In the genomic region with DNA sequence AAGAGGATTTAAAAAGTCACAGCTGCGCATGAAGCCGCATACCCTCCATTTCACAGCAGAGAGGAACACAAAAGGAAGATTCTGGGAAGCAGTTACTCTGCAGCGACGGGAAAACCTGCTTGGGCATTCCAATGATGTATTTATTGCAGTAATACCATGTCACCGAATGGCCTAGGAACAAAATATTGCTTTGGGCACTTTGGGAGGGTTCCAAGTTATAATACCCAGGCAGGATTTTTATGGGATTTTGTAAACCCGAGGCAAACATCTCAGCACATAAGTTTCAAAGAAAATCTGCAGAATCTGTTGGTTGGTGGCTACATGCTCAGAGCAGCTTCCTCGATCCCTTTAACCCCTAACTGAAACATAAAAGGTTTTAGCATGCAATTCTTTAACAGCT, we compare ENCODE assay signal across 19 cellular contexts.
DNase-seq lines count a peak whose midpoint lies in the region; ATAC-seq and TF ChIP-seq lines count a peak whose summit lies in the region.
"Had no signal": no experiment of that assay in that cellular context is flagged by ENCODE, and none has a peak within 500 bp of the region (broad histone marks: within the 10 kb centered on the region; RNA-seq: fewer than 3 reads in every experiment).

No MANE protein-coding gene starts in this region.

- peaks cover 0 to 67% (median 42%) of the 10 kb centered on the region in 9 donors for H3K4me1 ChIP-seq in heart right ventricle
- H3K4me1 ChIP-seq in mucosa of descending colon (ENCODE audit: low read depth): peaks cover 18% of the 10 kb centered on the region
- H3K4me1 ChIP-seq in psoas muscle: peaks cover 25% of the 10 kb centered on the region
- H3K4me1 ChIP-seq: BLaER1 had no signal

- H3K36me3 ChIP-seq in heart right ventricle: peaks cover 0 to 3% (median 0%) of the 10 kb centered on the region in 9 donors
- no peaks in the 10 kb centered on the region for H3K36me3 ChIP-seq in mucosa of descending colon (ENCODE audit: low read depth)
- no peaks in the 10 kb centered on the region for H3K36me3 ChIP-seq in psoas muscle (ENCODE audit: insufficient read depth in 1 of 2, low read depth in 1 of 2)
- H3K36me3 ChIP-seq: thoracic aorta had no signal

- in situ Hi-C loops in T47D (cut with HindIII; ENCODE audit: low pct_unique_long_range_greater_than_20kb, low sequenced_read_pairs): no loop called here

- no peak overlapping the region for H3K4me3 ChIP-seq in heart right ventricle
- no peak overlapping the region for H3K4me3 ChIP-seq in mucosa of descending colon
- H3K4me3 ChIP-seq in psoas muscle: no peak overlapping the region
- H3K4me3 ChIP-seq: BLaER1, thoracic aorta had no signal

- ATAC-seq in heart right ventricle: no peak
- ATAC-seq in left cardiac atrium: no peak
- ATAC-seq in mucosa of descending colon: peak; percentile 21
- ATAC-seq in psoas muscle: no peak
- ATAC-seq in GM21786 (IDR thresholded peaks at IDR 0.05; ENCODE audit: unreplicated experiment): no peak
- ATAC-seq: effector memory CD8-positive, alpha-beta T cell had no signal

- TF ChIP-seq CTCF in heart right ventricle (IDR thresholded peaks at IDR 0.05) (no peak), mucosa of descending colon (IDR thresholded peaks at IDR 0.05) (no peak), psoas muscle (IDR thresholded peaks at IDR 0.05) (no peak)

- DNase-seq in heart right ventricle (no peak), left cardiac atrium (no peak), T47D (ENCODE audit: low read depth in 1 of 2, low spot score in 1 of 2) (peak; percentile 58 to 90), mucosa of descending colon (no peak), psoas muscle (no peak), Kasumi-1 (lab: John Stamatoyannopoulos, UW) (no peak), NCI-H2196 (lab: John Stamatoyannopoulos, UW; ENCODE audit: unreplicated experiment) (no peak)
- DNase-seq: activated CD4-positive, alpha-beta T cell treated with anti-CD3 and anti-CD28 coated beads, Interleukin-2, amount 10 ng/mL, durations not matched to agents 7 days and 5 days; activated gamma-delta T cell treated with Interleukin-2 at 50 U/mL for 16 hours; DMS 273 treated with DMSO at 0.1 percent for 48 hours; effector memory CD8-positive, alpha-beta T cell; NCI-H1436; NCI-H2171 treated with DMSO at 0.1 percent for 48 hours; NCI-H82; small intestine; stimulated activated CD4-positive, alpha-beta T cell treated with anti-CD3 and anti-CD28 coated beads, Interleukin-4, amount 100 ng/mL, for 4 hours had no signal

- H3K27me3 ChIP-seq in heart right ventricle (no peaks in the 10 kb centered on the region), psoas muscle (ENCODE audit: insufficient read depth in 3 of 3, low read length in 2 of 3) (no peaks in the 10 kb centered on the region)
- H3K27me3 ChIP-seq: BLaER1 had no signal

- H3K9me3 ChIP-seq in heart right ventricle (no peaks in the 10 kb centered on the region), mucosa of descending colon (no peaks in the 10 kb centered on the region), psoas muscle (no peaks in the 10 kb centered on the region)
- H3K9me3 ChIP-seq: BLaER1, thoracic aorta had no signal

- intact Hi-C loops in heart right ventricle (cut with DNase I): loop anchor here in 1 of 10 donors (5.0 kb wide), 1 partner anchor 39 kb away; no protein-coding TSS in a partner anchor
- intact Hi-C loops in left cardiac atrium (cut with DNase I): no loop called here
- intact Hi-C loops in mucosa of descending colon (cut with DNase I, micrococcal nuclease): no loop called here
- intact Hi-C loops in psoas muscle (cut with DNase I): no loop called here

- WGBS in heart right ventricle, 2 donors: 71 to 75% methylated on average over 7 of the region's 7 CpGs
- WGBS in psoas muscle, 3 donors: 45 to 66% (median 48%) methylated on average over 7 of the region's 7 CpGs

- H3K27ac ChIP-seq in heart right ventricle (peak overlapping the region in 8 of 10 donors; percentile 2 to 59 (median 32)), psoas muscle (no peak overlapping the region)
- H3K27ac ChIP-seq: BLaER1, thoracic aorta had no signal

Comparison
In these comparisons a context has a peak if more than half of its experiments do, and no peak if none do; other contexts are left out.
1. DNase-seq: peak in T47D (2 of 2); none in heart right ventricle (0 of 2), left cardiac atrium (single experiment), mucosa of descending colon (0 of 3), psoas muscle (0 of 2), Kasumi-1 (0 of 2) and NCI-H2196 (single experiment).